Comparison of ENCODE assay signal across 26 cellular contexts in genomic region chr9:113255431-113255830, GRCh38. TPM values are rescaled to one million over a fixed set of nuclear protein-coding genes. Genes with fewer than 3 reads are reported as not detected.
"Had no signal": no experiment of that assay in that cellular context is flagged by ENCODE, and none has a peak within 500 bp of the region (broad histone marks: within the 10 kb centered on the region; RNA-seq: fewer than 3 reads in every experiment).

No MANE protein-coding gene starts in this region.

- H3K27me3 ChIP-seq: adrenal gland, breast epithelium, esophagus muscularis mucosa, gastroesophageal sphincter, heart left ventricle, neural progenitor cell, right atrium auricular region, tibial nerve had no signal

- H2AFZ ChIP-seq: neural progenitor cell had no signal

- H3K27ac Mint-ChIP-seq: activated naive CD4-positive, alpha-beta T cell treated with anti-CD3 and anti-CD28 coated beads, Interleukin-2, amount 50 U/mL, for 72 hours; activated T-cell treated with anti-CD3 and anti-CD28 coated beads, Interleukin-2, amount 50 U/mL, for 72 hours; memory B cell; neural progenitor cell had no signal

- H3K36me3 ChIP-seq: breast epithelium had no signal

- H3K4me1 Mint-ChIP-seq: memory B cell, naive B cell, neural progenitor cell had no signal

- H3K9me3 ChIP-seq: adrenal gland, breast epithelium, esophagus muscularis mucosa, gastroesophageal sphincter, prostate gland, right atrium auricular region, tibial nerve had no signal

- H3K4me3 ChIP-seq: adrenal gland, breast epithelium, coronary artery, esophagus muscularis mucosa, gastroesophageal sphincter, heart left ventricle, neural progenitor cell, prostate gland, right atrium auricular region, tibial nerve had no signal

- H3K27me3 Mint-ChIP-seq: memory B cell, naive B cell had no signal

- H3K9me3 Mint-ChIP-seq: activated naive CD4-positive, alpha-beta T cell treated with anti-CD3 and anti-CD28 coated beads, Interleukin-2, amount 50 U/mL, for 72 hours; activated T-cell treated with anti-CD3 and anti-CD28 coated beads, Interleukin-2, amount 50 U/mL, for 72 hours; memory B cell had no signal

- H3K4me2 ChIP-seq: neural progenitor cell had no signal

- H3K4me1 ChIP-seq: breast epithelium, esophagus muscularis mucosa, gastroesophageal sphincter, heart left ventricle, neural progenitor cell, prostate gland, right atrium auricular region, tibial nerve had no signal

- DNase-seq: activated CD4-positive, alpha-beta T cell treated with anti-CD3 and anti-CD28 coated beads, Interleukin-2, amount 50 U/mL, for 4 hours; activated effector memory CD4-positive, alpha-beta T cell treated with anti-CD3 and anti-CD28 coated beads, Interleukin-2, amount 50 U/mL, for 16 hours; activated T-cell treated with anti-CD3 and anti-CD28 coated beads, Interleukin-2, amount 50 U/mL, for 72 hours; adrenal gland; effector CD4-positive, alpha-beta T cell; heart left ventricle; kidney; naive B cell; stimulated activated CD4-positive, alpha-beta T cell treated with anti-CD3 and anti-CD28 coated beads, Interleukin-2, amount 100 ng/mL, for 24 hours; stimulated activated naive CD8-positive, alpha-beta T cell treated with anti-CD3 and anti-CD28 coated beads, Interleukin-15, Interleukin-2, amounts not matched to agents 100 U/mL and 50 U/mL, for 24 hours; substantia nigra had no signal

- H3K27ac ChIP-seq: breast epithelium, coronary artery, esophagus muscularis mucosa, gastroesophageal sphincter, heart left ventricle, neural progenitor cell, prostate gland, right atrium auricular region, tibial nerve had no signal

- H3K4me3 Mint-ChIP-seq: activated T-cell treated with anti-CD3 and anti-CD28 coated beads, Interleukin-2, amount 50 U/mL, for 72 hours; memory B cell; naive B cell; neural progenitor cell had no signal

RNA-seq across cellular contexts. Expression of gene RNF183, which starts 47.7 kb away (rescaled TPM):
- total RNA-seq: activated CD8-positive, alpha-beta memory T cell treated with anti-CD3 and anti-CD28 coated beads for 36 hours; adrenal gland; astrocyte; endothelial cell of umbilical vein; esophagus muscularis mucosa; heart left ventricle; mononuclear cell; osteocyte; right atrium auricular region had no signal
- polyA plus RNA-seq: endothelial cell of umbilical vein had no signal
